In the genomic region with DNA sequence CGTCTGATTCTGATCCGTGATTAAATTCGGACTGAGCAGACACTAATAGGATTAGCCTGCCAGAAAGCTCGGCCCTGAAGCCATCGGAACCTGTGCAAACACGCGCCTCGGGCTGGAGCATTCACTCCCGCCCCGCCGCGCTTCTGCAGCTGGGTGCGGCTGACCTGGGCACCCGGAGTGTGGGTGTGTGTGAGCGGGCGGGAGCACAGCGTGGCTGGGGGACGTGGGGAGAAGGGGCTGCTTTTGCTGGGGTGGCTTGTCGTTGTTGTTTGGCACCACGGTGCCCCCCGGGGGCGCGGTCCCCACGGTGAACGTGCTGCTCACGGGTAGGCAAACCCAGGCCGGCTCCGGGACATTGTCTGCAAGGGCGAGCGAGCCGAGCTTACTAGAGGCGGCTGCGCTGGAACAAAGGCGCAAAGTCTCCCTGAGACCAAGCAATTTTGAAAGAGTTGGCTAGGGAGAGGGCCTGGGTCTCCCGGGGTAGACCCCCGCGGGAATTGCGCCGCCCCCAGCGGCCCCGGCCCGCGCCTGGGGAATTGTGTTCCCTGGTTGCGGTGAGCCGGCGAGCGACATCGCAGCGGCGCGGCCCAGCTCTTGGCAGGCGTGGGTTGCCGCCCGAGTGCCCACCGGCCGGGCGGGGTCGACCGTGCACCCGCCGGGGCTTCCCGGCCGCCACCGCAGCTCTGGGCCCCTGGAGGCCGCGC, we compare ENCODE assay signal across 8 cellular contexts. TPM values are rescaled to one million over a fixed set of nuclear protein-coding genes. Genes with fewer than 3 reads are reported as not detected.
DNase-seq lines count a peak whose midpoint lies in the region; ATAC-seq and TF ChIP-seq lines count a peak whose summit lies in the region.

No MANE protein-coding gene starts in this region.

- H3K4me1 ChIP-seq in GM23248 (ENCODE audit: insufficient read depth) (no peaks in the 10 kb centered on the region; the same call in 1 of the 2 replicates), liver (ENCODE audit: control insufficient read depth in 4 of 4, insufficient read depth in 4 of 4, low read length in 3 of 4) (peaks cover 5 to 29% (median 18%) of the 10 kb centered on the region in 4 donors)

- peaks cover 9% of the 10 kb centered on the region; the same call in 1 of the 2 replicates for H3F3A ChIP-seq in GM23248 (ENCODE audit: insufficient read depth)

- H3K4me2 ChIP-seq in GM23248 (ENCODE audit: unreplicated experiment), result peak overlapping the region; percentile 89

- DNase-seq in GM23248 (peak; percentile 54), RPMI7951 (ENCODE audit: low read depth) (peak; percentile 26), choroid plexus epithelial cell (ENCODE audit: low read depth) (no peak), COR-L47 (lab: John Stamatoyannopoulos, UW) (no peak), omental fat pad (ENCODE audit: low spot score) (no peak)
- DNase-seq in stimulated activated naive CD8-positive, alpha-beta T cell treated with anti-CD3 and anti-CD28 coated beads, Interleukin-15, Interleukin-2, amounts not matched to agents 100 U/mL and 50 U/mL, for 24 hours, result peak; percentile 17

- no peak for ATAC-seq in stimulated activated naive CD8-positive, alpha-beta T cell treated with anti-CD3 and anti-CD28 coated beads, Interleukin-15, Interleukin-2, amounts not matched to agents 100 U/mL and 50 U/mL, for 24 hours
- ATAC-seq in omental fat pad (ENCODE audit: low FRiP score), result no peak
- no peak for ATAC-seq in HG02981 (IDR thresholded peaks at IDR 0.05; ENCODE audit: unreplicated experiment)

- in situ Hi-C loops in GM23248 (cut with MboI), result loop anchor here (25.0 kb wide), 1 partner anchor 402 kb away; no protein-coding TSS in a partner anchor

- WGBS in GM23248 (ENCODE audit: low coverage in 1 of 2, low lambda C conversion rate in 2 of 2, missing lambda C conversion rate in 2 of 2), 2 experiments, result 0% methylated on average over 13 to 16 of the region's 66 CpGs
- under 1% methylated on average over 66 of the region's 66 CpGs for WGBS in liver

- H3K9ac ChIP-seq in GM23248 (peak overlapping the region; percentile 85), liver (ENCODE audit: low read depth in 1 of 2, low read length in 2 of 2) (no peak overlapping the region)

- H3K27ac ChIP-seq in GM23248, result peak overlapping the region; percentile 63
- H3K27ac ChIP-seq in liver (ENCODE audit: low read depth in 1 of 2, low read length in 2 of 2), result peak overlapping the region; percentile 64 to 82

- H3K27me3 ChIP-seq in GM23248 (replicated peaks; ENCODE audit: insufficient read depth) (no peaks in the 10 kb centered on the region), liver (ENCODE audit: control insufficient read depth in 4 of 4, insufficient read depth in 4 of 4, low read length in 3 of 4) (no peaks in the 10 kb centered on the region)

- H2AFZ ChIP-seq in GM23248, result peak overlapping the region; percentile 89

- TF ChIP-seq CTCF in choroid plexus epithelial cell (conservative IDR thresholded peaks at IDR 0.05; ENCODE audit: low read depth, low read length) (no peak), liver (IDR thresholded peaks at IDR 0.05; ENCODE audit: low read depth, low read length, missing input control) (no peak), omental fat pad (IDR thresholded peaks at IDR 0.05) (no peak)

- peaks cover 27% of the 10 kb centered on the region for H3K79me2 ChIP-seq in GM23248 (ENCODE audit: insufficient read depth)

- no peak for TF ChIP-seq RAD21 in liver (IDR thresholded peaks at IDR 0.05)

- no peaks in the 10 kb centered on the region for H3K9me2 ChIP-seq in GM23248 (ENCODE audit: insufficient read depth)

- H3K4me3 ChIP-seq in GM23248, result peak overlapping the region; percentile 89
- H3K4me3 ChIP-seq in choroid plexus epithelial cell (ENCODE audit: low read depth, low read length), result peak overlapping the region; percentile 69
- H3K4me3 ChIP-seq in liver (ENCODE audit: low read depth in 1 of 3, low read length in 3 of 3), result peak overlapping the region; percentile 23 to 68 (median 61)

- H3K9me3 ChIP-seq in GM23248 (ENCODE audit: low read depth), result no peaks in the 10 kb centered on the region
- no peaks in the 10 kb centered on the region for H3K9me3 ChIP-seq in liver (ENCODE audit: control insufficient read depth in 4 of 4, low read length in 3 of 4)

- no peaks in the 10 kb centered on the region for H3K36me3 ChIP-seq in GM23248 (ENCODE audit: low read depth)
- H3K36me3 ChIP-seq in liver (ENCODE audit: control insufficient read depth in 4 of 4, insufficient read depth in 3 of 4, low read depth in 1 of 4, low read length in 3 of 4), result no peaks in the 10 kb centered on the region

- H4K20me1 ChIP-seq in GM23248 (ENCODE audit: insufficient read depth), result no peaks in the 10 kb centered on the region

TF ChIP-seq in liver, 16 proteins besides CTCF, POLR2A, EP300 and RAD21:
- TF ChIP-seq, protein P1, sequence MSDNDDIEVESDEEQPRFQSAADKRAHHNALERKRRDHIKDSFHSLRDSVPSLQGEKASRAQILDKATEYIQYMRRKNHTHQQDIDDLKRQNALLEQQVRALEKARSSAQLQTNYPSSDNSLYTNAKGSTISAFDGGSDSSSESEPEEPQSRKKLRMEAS (IDR thresholded peaks at IDR 0.05), result no peak
- TF ChIP-seq EGR1 (IDR thresholded peaks at IDR 0.05; ENCODE audit: low read depth in 2 of 2), result no peak
TF ChIP-seq in liver: peak in this region for 0.

RNA-seq across cellular contexts. Expression of a gene that starts 1.4 kb away (rescaled TPM):
- 4.1 and 23.1 TPM in 2 replicates for total RNA-seq in GM23248 (2014; rRNA removed; shearing (Covaris generic))
- 9.0 and 10.1 TPM in 2 replicates for polyA plus RNA-seq in GM23248 (2016; fragmentation: Nextera tagmentation; extraction: Ambion mirVana)
- total RNA-seq in RPMI7951 (2014; rRNA removed; shearing (Covaris generic)), result 3.4 and 5.2 TPM in 2 replicates
- under 1 TPM; 0.59 to 0.89 TPM for total RNA-seq in liver
- polyA plus RNA-seq in liver, result 1 to 10 TPM in 1 of 2 donors, under 1 TPM in 1; 0.64 to 1.1 TPM
- total RNA-seq in omental fat pad, result 10 to 100 TPM in 1 of 4 donors, 1 to 10 TPM in 3; 4.5 to 10.3 (median 6.2) TPM

Comparison
In these comparisons a context has a peak if more than half of its experiments do, and no peak if none do; other contexts are left out.
1. DNase-seq: peak in GM23248 (single experiment), RPMI7951 (single experiment) and stimulated activated naive CD8-positive, alpha-beta T cell treated with anti-CD3 and anti-CD28 coated beads, Interleukin-15, Interleukin-2, amounts not matched to agents 100 U/mL and 50 U/mL, for 24 hours (single experiment); none in choroid plexus epithelial cell (single experiment), COR-L47 (single experiment) and omental fat pad (single experiment).
2. Peak in every context shown above with its lines, with median percentiles within 50 percentile points of each other: H3K4me3 ChIP-seq.